ENCODE assay signal across 1 cellular context in genomic region chr15:90265271-90266060, GRCh38.
A peak's percentile ranks its signal among the peaks of the same experiment; 100 is the strongest.
TF ChIP-seq lines count a peak whose summit lies in the region.

A gene with protein sequence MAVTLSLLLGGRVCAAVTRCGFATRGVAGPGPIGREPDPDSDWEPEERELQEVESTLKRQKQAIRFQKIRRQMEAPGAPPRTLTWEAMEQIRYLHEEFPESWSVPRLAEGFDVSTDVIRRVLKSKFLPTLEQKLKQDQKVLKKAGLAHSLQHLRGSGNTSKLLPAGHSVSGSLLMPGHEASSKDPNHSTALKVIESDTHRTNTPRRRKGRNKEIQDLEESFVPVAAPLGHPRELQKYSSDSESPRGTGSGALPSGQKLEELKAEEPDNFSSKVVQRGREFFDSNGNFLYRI (plus strand): TSS chr15:90265672. CDS start chr15:90265713, 41 bp downstream.

TF ChIP-seq in HepG2, 621 proteins besides CTCF, POLR2A, EP300 and RAD21 (continued from another document and continues in another):
- 0 out of 2 replicates have a peak, but pooled peaks have one; percentile 12 for TF ChIP-seq ZNF333 (CRISPR knock-in tag; IDR thresholded peaks at IDR 0.05; ENCODE audit: borderline replicate concordance)
- TF ChIP-seq, protein P1, sequence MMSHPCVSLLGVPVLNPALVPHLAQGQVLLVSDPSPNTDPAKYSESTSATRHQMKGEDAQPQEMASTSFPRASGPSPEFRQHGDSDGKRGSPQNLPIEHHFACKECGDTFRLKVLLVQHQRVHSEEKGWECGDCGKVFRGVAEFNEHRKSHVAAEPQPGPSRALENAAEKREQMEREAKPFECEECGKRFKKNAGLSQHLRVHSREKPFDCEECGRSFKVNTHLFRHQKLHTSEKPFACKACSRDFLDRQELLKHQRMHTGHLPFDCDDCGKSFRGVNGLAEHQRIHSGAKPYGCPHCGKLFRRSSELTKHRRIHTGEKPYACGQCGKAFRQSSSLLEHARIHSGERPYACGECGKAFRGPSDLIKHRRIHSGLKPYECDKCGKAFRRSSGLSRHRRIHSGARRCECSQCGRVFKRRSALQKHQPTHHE (CRISPR knock-in tag; IDR thresholded peaks at IDR 0.05; ENCODE audit: borderline replicate concordance), result no peak
- no peak; the same call in 1 of the 2 replicates for TF ChIP-seq RFX3 (CRISPR knock-in tag; IDR thresholded peaks at IDR 0.05)
- TF ChIP-seq ZNF331 (CRISPR knock-in tag; IDR thresholded peaks at IDR 0.05), result peak; percentile 78; the same call in 1 of the 2 replicates
- TF ChIP-seq SP1 (IDR thresholded peaks at IDR 0.05), result no peak
- TF ChIP-seq SP1 (CRISPR knock-in tag; IDR thresholded peaks at IDR 0.05), result peak; percentile 74
- TF ChIP-seq ZNF883 (CRISPR knock-in tag; IDR thresholded peaks at IDR 0.05; ENCODE audit: not compliant biosample characterization), result peak; percentile 96
- TF ChIP-seq ZBTB46 (CRISPR knock-in tag; IDR thresholded peaks at IDR 0.05; ENCODE audit: borderline replicate concordance), result no peak
- TF ChIP-seq FOSL2 (CRISPR knock-in tag; IDR thresholded peaks at IDR 0.05), result peak; percentile 37
- no peak for TF ChIP-seq ZNF549 (CRISPR knock-in tag; IDR thresholded peaks at IDR 0.05)
- no peak; the same call in 1 of the 2 replicates for TF ChIP-seq ZNF703 (CRISPR knock-in tag; IDR thresholded peaks at IDR 0.05; ENCODE audit: borderline replicate concordance)
- TF ChIP-seq YEATS4 (CRISPR knock-in tag; IDR thresholded peaks at IDR 0.05; ENCODE audit: borderline replicate concordance), result peak; percentile 87
- no peak for TF ChIP-seq HOXA9 (CRISPR knock-in tag; IDR thresholded peaks at IDR 0.05; ENCODE audit: borderline replicate concordance)
- no peak for TF ChIP-seq CHD2 (IDR thresholded peaks at IDR 0.05; ENCODE audit: low read depth, low read length)
- no peak for TF ChIP-seq PCBP2 (optimal IDR thresholded peaks at IDR 0.05; ENCODE audit: low read depth, low read length, poor library complexity, severe bottlenecking)
- TF ChIP-seq ZNF574 (CRISPR knock-in tag; IDR thresholded peaks at IDR 0.05), result peak; percentile 85
- TF ChIP-seq DMAP1 (CRISPR knock-in tag; IDR thresholded peaks at IDR 0.05), result peak; percentile 96
- no peak for TF ChIP-seq XBP1 (CRISPR knock-in tag; IDR thresholded peaks at IDR 0.05)
- peak; percentile 90 for TF ChIP-seq KLF6 (CRISPR knock-in tag; IDR thresholded peaks at IDR 0.05)
- TF ChIP-seq ZNF20 (CRISPR knock-in tag; IDR thresholded peaks at IDR 0.05), result no peak
- no peak for TF ChIP-seq REXO4 (CRISPR knock-in tag; IDR thresholded peaks at IDR 0.05; ENCODE audit: borderline replicate concordance)
- TF ChIP-seq ZNF792 (CRISPR knock-in tag; IDR thresholded peaks at IDR 0.05), result peak; percentile 68; the same call in 1 of the 2 replicates
- peak; percentile 26; the same call in 1 of the 2 replicates for TF ChIP-seq ONECUT2 (CRISPR knock-in tag; IDR thresholded peaks at IDR 0.05)
- TF ChIP-seq PITX1 (CRISPR knock-in tag; IDR thresholded peaks at IDR 0.05), result peak; percentile 31
- peak; percentile 68; the same call in 1 of the 2 replicates for TF ChIP-seq SALL2 (CRISPR knock-in tag; IDR thresholded peaks at IDR 0.05)
- TF ChIP-seq MIER3 (CRISPR knock-in tag; IDR thresholded peaks at IDR 0.05; ENCODE audit: borderline replicate concordance), result peak; percentile 74; the same call in 1 of the 2 replicates
- TF ChIP-seq ZBTB38 (CRISPR knock-in tag; IDR thresholded peaks at IDR 0.05), result 0 out of 2 replicates have a peak, but pooled peaks have one; percentile 59
- peak; percentile 60; the same call in 1 of the 2 replicates for TF ChIP-seq ZNF414 (CRISPR knock-in tag; IDR thresholded peaks at IDR 0.05)
- TF ChIP-seq RFXAP (CRISPR knock-in tag; IDR thresholded peaks at IDR 0.05; ENCODE audit: borderline replicate concordance), result peak; percentile 76
- peak; percentile 84 for TF ChIP-seq ZHX1 (CRISPR knock-in tag; IDR thresholded peaks at IDR 0.05; ENCODE audit: low read depth)
- TF ChIP-seq ZNF550 (CRISPR knock-in tag; IDR thresholded peaks at IDR 0.05; ENCODE audit: borderline replicate concordance), result no peak
- no peak for TF ChIP-seq E2F2 (CRISPR knock-in tag; IDR thresholded peaks at IDR 0.05; ENCODE audit: borderline replicate concordance)
- TF ChIP-seq ZNF335 (CRISPR knock-in tag; IDR thresholded peaks at IDR 0.05), result peak; percentile 40; the same call in 1 of the 2 replicates
- TF ChIP-seq, protein P2, sequence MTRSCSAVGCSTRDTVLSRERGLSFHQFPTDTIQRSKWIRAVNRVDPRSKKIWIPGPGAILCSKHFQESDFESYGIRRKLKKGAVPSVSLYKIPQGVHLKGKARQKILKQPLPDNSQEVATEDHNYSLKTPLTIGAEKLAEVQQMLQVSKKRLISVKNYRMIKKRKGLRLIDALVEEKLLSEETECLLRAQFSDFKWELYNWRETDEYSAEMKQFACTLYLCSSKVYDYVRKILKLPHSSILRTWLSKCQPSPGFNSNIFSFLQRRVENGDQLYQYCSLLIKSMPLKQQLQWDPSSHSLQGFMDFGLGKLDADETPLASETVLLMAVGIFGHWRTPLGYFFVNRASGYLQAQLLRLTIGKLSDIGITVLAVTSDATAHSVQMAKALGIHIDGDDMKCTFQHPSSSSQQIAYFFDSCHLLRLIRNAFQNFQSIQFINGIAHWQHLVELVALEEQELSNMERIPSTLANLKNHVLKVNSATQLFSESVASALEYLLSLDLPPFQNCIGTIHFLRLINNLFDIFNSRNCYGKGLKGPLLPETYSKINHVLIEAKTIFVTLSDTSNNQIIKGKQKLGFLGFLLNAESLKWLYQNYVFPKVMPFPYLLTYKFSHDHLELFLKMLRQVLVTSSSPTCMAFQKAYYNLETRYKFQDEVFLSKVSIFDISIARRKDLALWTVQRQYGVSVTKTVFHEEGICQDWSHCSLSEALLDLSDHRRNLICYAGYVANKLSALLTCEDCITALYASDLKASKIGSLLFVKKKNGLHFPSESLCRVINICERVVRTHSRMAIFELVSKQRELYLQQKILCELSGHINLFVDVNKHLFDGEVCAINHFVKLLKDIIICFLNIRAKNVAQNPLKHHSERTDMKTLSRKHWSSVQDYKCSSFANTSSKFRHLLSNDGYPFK (CRISPR knock-in tag; IDR thresholded peaks at IDR 0.05; ENCODE audit: borderline replicate concordance), result peak; percentile 79
- no peak for TF ChIP-seq ZNF496 (CRISPR knock-in tag; IDR thresholded peaks at IDR 0.05; ENCODE audit: insufficient replicate concordance)
- no peak for TF ChIP-seq SRY (CRISPR knock-in tag; IDR thresholded peaks at IDR 0.05)
- TF ChIP-seq ZBTB34 (CRISPR knock-in tag; IDR thresholded peaks at IDR 0.05), result peak; percentile 45; the same call in 1 of the 2 replicates
- TF ChIP-seq TRIM24 (CRISPR knock-in tag; IDR thresholded peaks at IDR 0.05), result no peak
- no peak for TF ChIP-seq ZNF383 (CRISPR knock-in tag; IDR thresholded peaks at IDR 0.05; ENCODE audit: borderline replicate concordance)
- TF ChIP-seq ZSCAN9 (CRISPR knock-in tag; IDR thresholded peaks at IDR 0.05; ENCODE audit: borderline replicate concordance), result peak; percentile 80
- TF ChIP-seq SATB2 (CRISPR knock-in tag; IDR thresholded peaks at IDR 0.05), result 0 out of 2 replicates have a peak, but pooled peaks have one; percentile 11
- TF ChIP-seq ZNF136 (CRISPR knock-in tag; IDR thresholded peaks at IDR 0.05; ENCODE audit: low read depth), result peak; percentile 98
- no peak for TF ChIP-seq PRPF4 (IDR thresholded peaks at IDR 0.05; ENCODE audit: low read depth, low read length, poor library complexity, severe bottlenecking)
- TF ChIP-seq, protein P3, sequence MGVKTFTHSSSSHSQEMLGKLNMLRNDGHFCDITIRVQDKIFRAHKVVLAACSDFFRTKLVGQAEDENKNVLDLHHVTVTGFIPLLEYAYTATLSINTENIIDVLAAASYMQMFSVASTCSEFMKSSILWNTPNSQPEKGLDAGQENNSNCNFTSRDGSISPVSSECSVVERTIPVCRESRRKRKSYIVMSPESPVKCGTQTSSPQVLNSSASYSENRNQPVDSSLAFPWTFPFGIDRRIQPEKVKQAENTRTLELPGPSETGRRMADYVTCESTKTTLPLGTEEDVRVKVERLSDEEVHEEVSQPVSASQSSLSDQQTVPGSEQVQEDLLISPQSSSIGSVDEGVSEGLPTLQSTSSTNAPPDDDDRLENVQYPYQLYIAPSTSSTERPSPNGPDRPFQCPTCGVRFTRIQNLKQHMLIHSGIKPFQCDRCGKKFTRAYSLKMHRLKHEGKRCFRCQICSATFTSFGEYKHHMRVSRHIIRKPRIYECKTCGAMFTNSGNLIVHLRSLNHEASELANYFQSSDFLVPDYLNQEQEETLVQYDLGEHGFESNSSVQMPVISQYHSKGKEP (CRISPR knock-in tag; IDR thresholded peaks at IDR 0.05), result peak; percentile 30; the same call in 1 of the 2 replicates
- no peak for TF ChIP-seq CBX5 (CRISPR knock-in tag; IDR thresholded peaks at IDR 0.05; ENCODE audit: borderline replicate concordance)
- peak; percentile 67; the same call in 1 of the 2 replicates for TF ChIP-seq NAIF1 (CRISPR knock-in tag; IDR thresholded peaks at IDR 0.05; ENCODE audit: borderline replicate concordance)
- peak; percentile 96 for TF ChIP-seq POLR2G (IDR thresholded peaks at IDR 0.05; ENCODE audit: low read depth, low read length)
- TF ChIP-seq POLR2AphosphoS2 (IDR thresholded peaks at IDR 0.05; ENCODE audit: low read depth, low read length), result no peak
- peak; percentile 38; the same call in 1 of the 2 replicates for TF ChIP-seq ZBTB20 (CRISPR knock-in tag; IDR thresholded peaks at IDR 0.05; ENCODE audit: borderline replicate concordance, low read depth)
